In the genomic region with DNA sequence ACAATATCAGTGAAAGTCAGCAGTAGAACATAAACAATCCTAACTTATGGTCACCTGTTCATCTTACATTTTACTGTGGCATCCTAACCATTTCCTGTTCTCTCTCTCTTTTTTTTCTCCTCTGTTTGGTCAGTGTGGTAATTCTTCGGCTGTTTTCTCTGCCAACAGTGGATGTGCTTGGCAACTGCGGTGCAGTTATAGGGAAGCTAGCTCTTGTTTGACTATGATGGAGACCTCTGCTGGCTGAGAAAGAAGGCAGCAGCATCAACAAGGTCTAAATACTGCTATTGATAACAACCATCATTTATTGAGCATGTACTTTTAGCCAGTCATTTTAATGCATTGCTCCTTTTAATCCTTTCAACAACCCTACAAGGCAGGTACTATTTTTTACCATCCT, we compare ENCODE assay signal across 8 cellular contexts. TPM values are rescaled to one million over a fixed set of nuclear protein-coding genes. Genes with fewer than 3 reads are reported as not detected.
DNase-seq lines count a peak whose midpoint lies in the region; ATAC-seq and TF ChIP-seq lines count a peak whose summit lies in the region.

No MANE protein-coding gene starts in this region.

- H3K27ac ChIP-seq in right lobe of liver: no peak overlapping the region

- POLR2A ChIA-PET in activated B cell treated with CpG ODN at 0.5 μM for 24 hours (lab: Charles Lee): interaction anchor here (1.0 to 2.2 kb wide), 3 partner anchors 15 to 38 kb away, joined by 3 to 22 read pairs (median 3); no protein-coding TSS in a partner anchor

- H3K36me3 ChIP-seq in right lobe of liver: no peaks in the 10 kb centered on the region

- ATAC-seq in activated B cell treated with CpG ODN at 0.5 μM for 24 hours (ENCODE audit: low read depth): peak; percentile 50
- peak; percentile 59 to 80 (median 68) for ATAC-seq in right lobe of liver
- ATAC-seq in GM21367 (IDR thresholded peaks at IDR 0.05; ENCODE audit: unreplicated experiment): no peak
- no peak for ATAC-seq in GM18520 (IDR thresholded peaks at IDR 0.05; ENCODE audit: unreplicated experiment)

- no peak overlapping the region for H3K4me3 Mint-ChIP-seq in activated B cell treated with CpG ODN at 0.5 μM for 24 hours

- H3K36me3 Mint-ChIP-seq in activated B cell treated with CpG ODN at 0.5 μM for 24 hours (ENCODE audit: low read depth): peaks cover 2% of the 10 kb centered on the region

- H3K27ac Mint-ChIP-seq in activated B cell treated with CpG ODN at 0.5 μM for 24 hours: no peak overlapping the region

- peak; percentile 36 for TF ChIP-seq CTCF in NB4 (IDR thresholded peaks at IDR 0.05; ENCODE audit: low read depth, low read length)
- TF ChIP-seq CTCF in activated B cell treated with CpG ODN at 0.5 μM for 24 hours (IDR thresholded peaks at IDR 0.05): no peak
- TF ChIP-seq CTCF in right lobe of liver (IDR thresholded peaks at IDR 0.05): peak in 3 of 4 donors; percentile 25 to 35 (median 30)

- CTCF ChIA-PET in activated B cell treated with CpG ODN at 0.5 μM for 24 hours (lab: Charles Lee): interaction anchor here (0.7 to 2.2 kb wide), 12 partner anchors 10 to 240 kb away, joined by 3 to 9 read pairs (median 3); no protein-coding TSS in a partner anchor

- no peaks in the 10 kb centered on the region for H3K9me3 ChIP-seq in right lobe of liver

- H3K27me3 ChIP-seq in right lobe of liver: no peaks in the 10 kb centered on the region

- peaks cover 3% of the 10 kb centered on the region for H3K4me1 Mint-ChIP-seq in activated B cell treated with CpG ODN at 0.5 μM for 24 hours

- peaks cover 3% of the 10 kb centered on the region for H3K9me3 Mint-ChIP-seq in activated B cell treated with CpG ODN at 0.5 μM for 24 hours

- peaks cover 9% of the 10 kb centered on the region for H3K27me3 Mint-ChIP-seq in activated B cell treated with CpG ODN at 0.5 μM for 24 hours

- intact Hi-C loops in activated B cell treated with CpG ODN at 0.5 μM for 24 hours (cut with micrococcal nuclease) (loop anchor here (1.0 to 2.0 kb wide), 3 partner anchors 27 to 112 kb away; no protein-coding TSS in a partner anchor), right lobe of liver (cut with DNase I) (no loop called here)

- no peak overlapping the region for H3K4me3 ChIP-seq in NB4 (ENCODE audit: low read depth, low read length)
- no peak overlapping the region for H3K4me3 ChIP-seq in right lobe of liver

- peak; percentile 20 to 46 for DNase-seq in NCI-H524 (lab: John Stamatoyannopoulos, UW)
- DNase-seq in NCI-H524 treated with DMSO at 0.1 percent for 48 hours (lab: John Stamatoyannopoulos, UW): no peak
- peak; percentile 41 for DNase-seq in NB4 (ENCODE audit: low read depth)
- DNase-seq in activated B cell treated with CpG ODN at 0.5 μM for 24 hours: no peak
- no peak for DNase-seq in right lobe of liver
- no peak for DNase-seq in activated CD8-positive, alpha-beta memory T cell treated with anti-CD3 and anti-CD28 coated beads, Interleukin-2, amount 50 U/mL, for 4 hours

- no peaks in the 10 kb centered on the region for H3K4me1 ChIP-seq in right lobe of liver

- WGBS in right lobe of liver (ENCODE audit: insufficient coverage, low coverage, low lambda C conversion rate, missing lambda C conversion rate): 0% methylated on average over 2 of the region's 2 CpGs

- TF ChIP-seq POLR2A in NB4 (IDR thresholded peaks at IDR 0.05; ENCODE audit: extremely low read depth, insufficient read length) (no peak), right lobe of liver (IDR thresholded peaks at IDR 0.05) (no peak)

RNA-seq across cellular contexts. Expression of a gene that starts 0.7 kb away (rescaled TPM):
- total RNA-seq in activated B cell treated with CpG ODN at 0.5 μM for 24 hours (not detected in 2 replicates), right lobe of liver (not detected)

RNA-seq across cellular contexts. Expression of a gene that starts 57.8 kb away (rescaled TPM):
- 0.53 and 0.66 TPM in 2 replicates for total RNA-seq in activated B cell treated with CpG ODN at 0.5 μM for 24 hours
- not detected for total RNA-seq in right lobe of liver

Comparison
In these comparisons a context has a peak if more than half of its experiments do, and no peak if none do; other contexts are left out.
1. DNase-seq: peak in NCI-H524 (2 of 2) and NB4 (single experiment); none in NCI-H524 treated with DMSO at 0.1 percent for 48 hours (single experiment), activated B cell treated with CpG ODN at 0.5 μM for 24 hours (single experiment), right lobe of liver (0 of 3) and activated CD8-positive, alpha-beta memory T cell treated with anti-CD3 and anti-CD28 coated beads, Interleukin-2, amount 50 U/mL, for 4 hours (single experiment).
2. ATAC-seq: peak in activated B cell treated with CpG ODN at 0.5 μM for 24 hours (single experiment) and right lobe of liver (4 of 4); none in GM21367 (single experiment) and GM18520 (single experiment).